In genomic region chr7:105131033-105131656, GRCh38 we compare ENCODE assay signal across 14 cellular contexts.
DNase-seq lines count a peak whose midpoint lies in the region; ATAC-seq, FAIRE-seq and TF ChIP-seq lines count a peak whose summit lies in the region.
"Had no signal": no experiment of that assay in that cellular context is flagged by ENCODE, and none has a peak within 500 bp of the region (broad histone marks: within the 10 kb centered on the region; RNA-seq: fewer than 3 reads in every experiment).

No MANE protein-coding gene starts in this region.

- no peaks in the 10 kb centered on the region for H3K27me3 Mint-ChIP-seq in IgD-negative memory B cell

- H4K8ac ChIP-seq in mesenchymal stem cell (ENCODE audit: low read length), result no peak overlapping the region

- no peak overlapping the region for H2BK120ac ChIP-seq in mesenchymal stem cell (ENCODE audit: low read depth, low read length)

- peak overlapping the region in 2 of 3 donors; percentile 53 to 75 for H3K27ac Mint-ChIP-seq in IgD-negative memory B cell

- intact Hi-C loops in psoas muscle (cut with DNase I), result loop anchor here in 1 of 2 donors (10.0 kb wide), 1 partner anchor 364 kb away; no protein-coding TSS in a partner anchor

- WGBS in psoas muscle, 3 donors, result 84 to 85% (median 85%) methylated on average over 12 of the region's 12 CpGs
- 97% methylated on average over 10 of the region's 12 CpGs for WGBS in mesenchymal stem cell

- H2BK15ac ChIP-seq in mesenchymal stem cell (ENCODE audit: low read depth, poor library complexity, severe bottlenecking), result no peak overlapping the region

- H2AFZ ChIP-seq in mesenchymal stem cell (ENCODE audit: low read depth, low read length), result no peak overlapping the region

- TF ChIP-seq POLR2A in GM12891 (IDR thresholded peaks at IDR 0.05; ENCODE audit: low read depth, low read length), result no peak

- H3K36me3 Mint-ChIP-seq in IgD-negative memory B cell, result no peaks in the 10 kb centered on the region

- H3K9ac ChIP-seq in mesenchymal stem cell (ENCODE audit: low read length), result no peak overlapping the region

- peaks cover 0 to 23% of the 10 kb centered on the region in 2 donors for H3K36me3 ChIP-seq in psoas muscle (ENCODE audit: insufficient read depth in 1 of 2, low read depth in 1 of 2)
- peaks cover 30 to 39% of the 10 kb centered on the region in 2 experiments for H3K36me3 ChIP-seq in mesenchymal stem cell (ENCODE audit: control insufficient read depth in 1 of 2, insufficient read depth in 2 of 2, low read depth in 1 of 2, low read length in 2 of 2)
- H3K36me3 ChIP-seq: cardiac muscle cell had no signal

- TF ChIP-seq CTCF in foreskin keratinocyte (conservative IDR thresholded peaks at IDR 0.05), result no peak
- no peak for TF ChIP-seq CTCF in psoas muscle (IDR thresholded peaks at IDR 0.05)

- no peak overlapping the region for H3K4me2 ChIP-seq in mesenchymal stem cell (ENCODE audit: low read length, poor library complexity, severe bottlenecking)

- no peak overlapping the region for H3K4ac ChIP-seq in mesenchymal stem cell (ENCODE audit: low read depth in 1 of 2, low read length in 2 of 2)

- ATAC-seq in GM21447 (IDR thresholded peaks at IDR 0.05; ENCODE audit: unreplicated experiment), result peak; percentile 52
- peak; percentile 45 for ATAC-seq in foreskin keratinocyte
- no peak for ATAC-seq in psoas muscle
- ATAC-seq: Panc1 had no signal

- peaks cover 61% of the 10 kb centered on the region for H3K79me1 ChIP-seq in mesenchymal stem cell (replicated peaks; ENCODE audit: low read length, poor library complexity, severe bottlenecking)

- no peak overlapping the region for H3K18ac ChIP-seq in mesenchymal stem cell (ENCODE audit: low read depth in 1 of 2, low read length in 2 of 2)

- H2BK12ac ChIP-seq in mesenchymal stem cell (ENCODE audit: low read length in 2 of 2), result no peak overlapping the region

- no peak overlapping the region for H2BK5ac ChIP-seq in mesenchymal stem cell (ENCODE audit: low read depth, low read length, poor library complexity, severe bottlenecking)

- no peaks in the 10 kb centered on the region for H3K9me3 Mint-ChIP-seq in IgD-negative memory B cell

- DNase-seq in GM12891 (ENCODE audit: insufficient read length, low spot score), result no peak
- DNase-seq in foreskin keratinocyte, result peak in 1 of 2 donors; percentile 15
- no peak for DNase-seq in psoas muscle
- DNase-seq in mesenchymal stem cell, result no peak
- no peak for DNase-seq in NOMO-1 treated with DMSO at 0.1 percent for 48 hours (lab: John Stamatoyannopoulos, UW; ENCODE audit: unreplicated experiment)
- DNase-seq in dedifferentiated amniotic fluid mesenchymal stem cell (ENCODE audit: extremely low spot score), result no peak
- DNase-seq: DMS153, heart right ventricle, Karpas-422 had no signal

- no peak overlapping the region for H3K4me3 Mint-ChIP-seq in IgD-negative memory B cell

- no peak overlapping the region for H3K27ac ChIP-seq in foreskin keratinocyte
- H3K27ac ChIP-seq in psoas muscle, result no peak overlapping the region
- no peak overlapping the region for H3K27ac ChIP-seq in mesenchymal stem cell (ENCODE audit: low read length, poor library complexity, severe bottlenecking)
- H3K27ac ChIP-seq: cardiac muscle cell, neutrophil had no signal

- H3K4me1 Mint-ChIP-seq in IgD-negative memory B cell, result peaks cover 2 to 5% (median 4%) of the 10 kb centered on the region in 3 donors

- peak overlapping the region in 1 of 2 experiments; percentile 79 for H3K14ac ChIP-seq in mesenchymal stem cell (ENCODE audit: low read length in 2 of 2)

- no peaks in the 10 kb centered on the region for H3K27me3 ChIP-seq in foreskin keratinocyte
- H3K27me3 ChIP-seq in psoas muscle (ENCODE audit: insufficient read depth in 3 of 3, low read length in 2 of 3), result no peaks in the 10 kb centered on the region
- no peaks in the 10 kb centered on the region for H3K27me3 ChIP-seq in mesenchymal stem cell (ENCODE audit: control insufficient read depth in 1 of 2, insufficient read depth in 1 of 2, low read length in 2 of 2)
- H3K27me3 ChIP-seq: cardiac muscle cell, heart right ventricle, neutrophil had no signal

- no peak overlapping the region for H3K23ac ChIP-seq in mesenchymal stem cell (ENCODE audit: low read length in 2 of 2)

- H3K4me1 ChIP-seq in foreskin keratinocyte (no peaks in the 10 kb centered on the region), psoas muscle (peaks cover 23% of the 10 kb centered on the region), mesenchymal stem cell (ENCODE audit: control insufficient read depth, insufficient read depth, low read depth, low read length) (peaks cover 10% of the 10 kb centered on the region)

- no peak overlapping the region for H2AK5ac ChIP-seq in mesenchymal stem cell (ENCODE audit: low read length, severe bottlenecking)

- no peaks in the 10 kb centered on the region for H3K9me3 ChIP-seq in psoas muscle
- H3K9me3 ChIP-seq in mesenchymal stem cell (ENCODE audit: control insufficient read depth, low read length), result no peaks in the 10 kb centered on the region
- H3K9me3 ChIP-seq: heart right ventricle, neutrophil had no signal

- no peak overlapping the region for H3K4me3 ChIP-seq in psoas muscle
- H3K4me3 ChIP-seq in mesenchymal stem cell (ENCODE audit: insufficient read depth in 1 of 2, low read depth in 1 of 2, low read length in 2 of 2), result no peak overlapping the region
- H3K4me3 ChIP-seq: cardiac muscle cell, heart right ventricle had no signal

- peak; percentile 28 for FAIRE-seq in GM12891 (lab: Jason Lieb, UNC)

- H4K91ac ChIP-seq in mesenchymal stem cell (ENCODE audit: low read length), result no peak overlapping the region

TF ChIP-seq in GM12891, 5 proteins besides CTCF, POLR2A, EP300 and RAD21:
- TF ChIP-seq POU2F2 (IDR thresholded peaks at IDR 0.05; ENCODE audit: low read depth, low read length), result no peak
- no peak for TF ChIP-seq PAX5 (IDR thresholded peaks at IDR 0.05; ENCODE audit: insufficient read depth, low read length, severe bottlenecking)
- no peak for TF ChIP-seq POLR2AphosphoS5 (IDR thresholded peaks at IDR 0.05; ENCODE audit: low read depth, low read length)

Comparison
In these comparisons a context has a peak if more than half of its experiments do, and no peak if none do; other contexts are left out.
1. ATAC-seq: peak in GM21447 (single experiment) and foreskin keratinocyte (single experiment); none in psoas muscle (0 of 4).